ENCODE assay signal across 19 cellular contexts in genomic region chr6:84515082-84515481, GRCh38.
"Had no signal": no experiment of that assay in that cellular context is flagged by ENCODE, and none has a peak within 500 bp of the region (broad histone marks: within the 10 kb centered on the region; RNA-seq: fewer than 3 reads in every experiment).

No MANE protein-coding gene starts in this region.

- DNase-seq: activated CD8-positive, alpha-beta memory T cell treated with anti-CD3 and anti-CD28 coated beads for 24 hours; activated CD8-positive, alpha-beta memory T cell treated with anti-CD3 and anti-CD28 coated beads, Interleukin-2, amount 50 U/mL, for 48 hours; activated effector memory CD4-positive, alpha-beta T cell treated with anti-CD3 and anti-CD28 coated beads, Interleukin-2, amount 50 U/mL, for 16 hours; activated naive CD4-positive, alpha-beta T cell treated with anti-CD3 and anti-CD28 coated beads, Interleukin-2, amount 50 U/mL, for 16 hours; activated T-cell treated with anti-CD3 and anti-CD28 coated beads, Interleukin-2, amount 50 U/mL, for 48 hours; dorsolateral prefrontal cortex; foreskin keratinocyte; glutamatergic neuron; hypothalamus; midbrain; occipital lobe; retina; stimulated activated CD4-positive, alpha-beta T cell treated with anti-CD3 and anti-CD28 coated beads, Interleukin-4, amount 100 ng/mL, for 1 hour; testis; upper lobe of right lung had no signal

- H3K9me3 Mint-ChIP-seq: T-helper 1 cell treated with Interleukin-12 subunit alpha and Interleukin-12 subunit beta and Interleukin-4 antibody, amounts not matched to agents 30 μg/mL and 1 μg/mL, for 36 hours had no signal

- H3K4me3 Mint-ChIP-seq: T-helper 1 cell treated with Interleukin-12 subunit alpha and Interleukin-12 subunit beta and Interleukin-4 antibody, amounts not matched to agents 30 μg/mL and 1 μg/mL, for 36 hours had no signal

- H3K4me3 ChIP-seq: cardiac muscle cell, dorsolateral prefrontal cortex, lung, testis, upper lobe of right lung had no signal

- H3K27ac Mint-ChIP-seq: T-helper 1 cell treated with Interleukin-12 subunit alpha and Interleukin-12 subunit beta and Interleukin-4 antibody, amounts not matched to agents 30 μg/mL and 1 μg/mL, for 36 hours had no signal

- ATAC-seq: foreskin keratinocyte, left lobe of liver, upper lobe of right lung had no signal

- H3K4me1 ChIP-seq: foreskin keratinocyte, testis, upper lobe of right lung had no signal

- H3K27ac ChIP-seq: cardiac muscle cell, dorsolateral prefrontal cortex, foreskin keratinocyte, testis, upper lobe of right lung had no signal

- H3K36me3 ChIP-seq: cardiac muscle cell, upper lobe of right lung had no signal

- H3K9me3 ChIP-seq: testis, upper lobe of right lung had no signal

- H3K27me3 ChIP-seq: cardiac muscle cell, foreskin keratinocyte, testis, upper lobe of right lung had no signal
